25 cellular contexts compared by ENCODE assay signal in genomic region chr2:195956725-195957124, GRCh38.
"Had no signal": no experiment of that assay in that cellular context is flagged by ENCODE, and none has a peak within 500 bp of the region (broad histone marks: within the 10 kb centered on the region; RNA-seq: fewer than 3 reads in every experiment).

No MANE protein-coding gene starts in this region.

- H3K27me3 Mint-ChIP-seq: dendritic cell treated with granulocyte-macrophage colony-stimulating factor and Interleukin-4, amounts not matched to agents 40 ng/mL and 50 ng/mL, for 4 days had no signal

- H3K4me3 Mint-ChIP-seq: dendritic cell treated with granulocyte-macrophage colony-stimulating factor and Interleukin-4, amounts not matched to agents 40 ng/mL and 50 ng/mL, for 4 days; effector memory CD8-positive, alpha-beta T cell; endodermal cell had no signal

- DNase-seq: colonic mucosa; cortex of kidney; dermis blood vessel endothelial cell; dorsolateral prefrontal cortex; effector CD4-positive, alpha-beta T cell; effector CD8-positive, alpha-beta T cell; effector memory CD4-positive, alpha-beta T cell; effector memory CD8-positive, alpha-beta T cell; endodermal cell; erythroblast; esophagus squamous epithelium; foreskin fibroblast; foreskin keratinocyte; foreskin melanocyte; gastrocnemius medialis; glutamatergic neuron; head of caudate nucleus; heart left ventricle; heart right ventricle had no signal

- H3K4me3 ChIP-seq: colonic mucosa, coronary artery, dorsolateral prefrontal cortex, esophagus muscularis mucosa, esophagus squamous epithelium, gastrocnemius medialis, gastroesophageal sphincter, heart left ventricle, heart right ventricle had no signal

- ATAC-seq: effector memory CD8-positive, alpha-beta T cell; esophagus mucosa; foreskin keratinocyte; gastrocnemius medialis; gastroesophageal sphincter; heart left ventricle; heart right ventricle had no signal

- H3K36me3 ChIP-seq: colonic mucosa, esophagus squamous epithelium, gastrocnemius medialis, gastroesophageal sphincter, heart left ventricle, heart right ventricle had no signal

- H3K27me3 ChIP-seq: colonic mucosa, dorsolateral prefrontal cortex, esophagus muscularis mucosa, esophagus squamous epithelium, foreskin keratinocyte, gastrocnemius medialis, gastroesophageal sphincter, heart left ventricle, heart right ventricle had no signal

- H3K4me1 ChIP-seq: colonic mucosa, esophagus muscularis mucosa, esophagus squamous epithelium, foreskin keratinocyte, gastrocnemius medialis, gastroesophageal sphincter, heart left ventricle, heart right ventricle had no signal

- H3K9me3 ChIP-seq: colonic mucosa, esophagus squamous epithelium, gastrocnemius medialis had no signal

- H3K27ac Mint-ChIP-seq: dendritic cell treated with granulocyte-macrophage colony-stimulating factor and Interleukin-4, amounts not matched to agents 40 ng/mL and 50 ng/mL, for 4 days; effector memory CD8-positive, alpha-beta T cell; endodermal cell had no signal

- H3K4me1 Mint-ChIP-seq: endodermal cell had no signal

- H3K27ac ChIP-seq: colonic mucosa, coronary artery, dorsolateral prefrontal cortex, epithelial cell of prostate, esophagus muscularis mucosa, esophagus squamous epithelium, foreskin keratinocyte, gastrocnemius medialis, gastroesophageal sphincter, heart left ventricle, heart right ventricle had no signal
